ENCODE assay signal across 17 cellular contexts in the genomic region with DNA sequence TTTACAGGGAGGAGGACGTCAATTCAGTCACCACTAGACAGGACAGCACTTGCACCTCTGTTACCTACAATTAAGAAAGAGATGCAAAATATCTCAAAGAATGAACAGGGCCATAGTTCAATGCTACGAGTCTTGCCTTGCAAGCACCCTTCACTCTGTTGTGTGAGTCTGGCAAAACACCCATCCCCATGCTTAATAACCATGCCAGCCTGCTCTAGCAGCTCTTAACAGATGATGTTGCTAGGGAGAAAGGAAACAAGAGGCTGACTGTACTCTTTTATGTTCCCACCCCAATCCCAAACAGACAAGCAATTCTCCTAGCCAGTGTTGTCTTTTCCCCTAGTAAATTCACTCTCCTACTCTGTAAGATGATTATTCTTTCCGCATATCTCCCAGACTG. TPM values are rescaled to one million over a fixed set of nuclear protein-coding genes. Genes with fewer than 3 reads are reported as not detected.
DNase-seq lines count a peak whose midpoint lies in the region; ATAC-seq and TF ChIP-seq lines count a peak whose summit lies in the region.
"Had no signal": no experiment of that assay in that cellular context is flagged by ENCODE, and none has a peak within 500 bp of the region (broad histone marks: within the 10 kb centered on the region; RNA-seq: fewer than 3 reads in every experiment).

No MANE protein-coding gene starts in this region.

- peak overlapping the region; percentile 11 for H3K27ac ChIP-seq in HUES48 (ENCODE audit: low read depth, low read length)
- H3K27ac ChIP-seq in angular gyrus (ENCODE audit: low read depth, low read length), result peak overlapping the region; percentile 90
- H3K27ac ChIP-seq: HL-60, thoracic aorta had no signal

- H3K36me3 Mint-ChIP-seq in nephron progenitor cell (ENCODE audit: low read depth), result peaks cover 12% of the 10 kb centered on the region

- H3K4me1 ChIP-seq in HUES48 (ENCODE audit: control insufficient read depth, insufficient read depth, low read length), result peaks cover 34% of the 10 kb centered on the region; the same call in 1 of the 2 replicates

- peak; percentile 64 for ATAC-seq in sciatic nerve
- ATAC-seq: activated CD8-positive, alpha-beta T cell treated with anti-CD3 and anti-CD28 coated beads for 36 hours; activated naive CD8-positive, alpha-beta T cell treated with anti-CD3 and anti-CD28 coated beads, Interleukin-2, amount 50 U/mL, for 24 hours had no signal

- H3K27me3 ChIP-seq in HUES48 (ENCODE audit: control insufficient read depth, insufficient read depth, low read length), result no peaks in the 10 kb centered on the region

- no peak overlapping the region for H3K9ac ChIP-seq in HUES48 (ENCODE audit: low read depth, low read length)

- H3K9me3 ChIP-seq in HUES48 (ENCODE audit: control insufficient read depth, insufficient read depth, low read length), result no peaks in the 10 kb centered on the region
- H3K9me3 ChIP-seq: thoracic aorta had no signal

- peaks cover 19% of the 10 kb centered on the region for H3K9me3 Mint-ChIP-seq in nephron progenitor cell
- H3K9me3 Mint-ChIP-seq: activated CD8-positive, alpha-beta T cell treated with anti-CD3 and anti-CD28 coated beads for 36 hours; activated naive CD8-positive, alpha-beta T cell treated with anti-CD3 and anti-CD28 coated beads, Interleukin-2, amount 50 U/mL, for 24 hours had no signal

- no peak for TF ChIP-seq CTCF in nephron progenitor cell (IDR thresholded peaks at IDR 0.05)

- in situ Hi-C loops in KBM-7 (cut with MboI; ENCODE audit: low pct_unique_long_range_greater_than_20kb, low sequenced_read_pairs), result no loop called here

- H3K4me1 Mint-ChIP-seq in nephron progenitor cell, result peaks cover 36% of the 10 kb centered on the region

- DNase-seq in head of caudate nucleus, result peak in 40 of 42 donors; percentile 19 to 88 (median 70)
- no peak for DNase-seq in sciatic nerve (ENCODE audit: low spot score)
- DNase-seq in nephron progenitor cell, result no peak
- no peak for DNase-seq in KBM-7
- no peak for DNase-seq in H4 (ENCODE audit: low spot score)
- DNase-seq: activated CD8-positive, alpha-beta T cell treated with anti-CD3 and anti-CD28 coated beads for 36 hours; activated naive CD8-positive, alpha-beta T cell treated with anti-CD3 and anti-CD28 coated beads, Interleukin-2, amount 50 U/mL, for 24 hours; activated T-cell treated with anti-CD3 and anti-CD28 coated beads, Interleukin-2, amount 50 U/mL, for 48 hours; central memory CD4-positive, alpha-beta T cell; effector memory CD4-positive, alpha-beta T cell; GF-D8; NCI-H1417; stimulated activated CD4-positive, alpha-beta T cell treated with anti-CD3 and anti-CD28 coated beads, Interleukin-4, amount 100 ng/mL, for 1 hour had no signal

- no peak overlapping the region for H3K4me3 ChIP-seq in HUES48 (ENCODE audit: low read depth, low read length)
- H3K4me3 ChIP-seq: thoracic aorta had no signal

- H3K27ac Mint-ChIP-seq in nephron progenitor cell, result no peak overlapping the region

- H3K36me3 ChIP-seq in HUES48 (ENCODE audit: control insufficient read depth, insufficient read depth, low read length), result peaks cover 27% of the 10 kb centered on the region

- intact Hi-C loops in head of caudate nucleus (cut with DNase I) (no loop called here), sciatic nerve (cut with DNase I) (no loop called here)

- H3K4me3 Mint-ChIP-seq in nephron progenitor cell, result no peak overlapping the region
- H3K4me3 Mint-ChIP-seq: activated CD8-positive, alpha-beta T cell treated with anti-CD3 and anti-CD28 coated beads for 36 hours; activated naive CD8-positive, alpha-beta T cell treated with anti-CD3 and anti-CD28 coated beads, Interleukin-2, amount 50 U/mL, for 24 hours had no signal

- peaks cover 13% of the 10 kb centered on the region for H3K27me3 Mint-ChIP-seq in nephron progenitor cell (ENCODE audit: low read depth, poor library complexity)
- H3K27me3 Mint-ChIP-seq: activated CD8-positive, alpha-beta T cell treated with anti-CD3 and anti-CD28 coated beads for 36 hours; activated naive CD8-positive, alpha-beta T cell treated with anti-CD3 and anti-CD28 coated beads, Interleukin-2, amount 50 U/mL, for 24 hours had no signal

RNA-seq across cellular contexts. Expression of gene CBR1, which starts 5.3 kb away (rescaled TPM):
- total RNA-seq in sciatic nerve, result 74.5 TPM
- total RNA-seq in H4 (2014; rRNA removed; shearing (Covaris generic)), result 290 and 329 TPM in 2 replicates

RNA-seq across cellular contexts. Expression of gene SETD4, which starts 14.8 kb away (rescaled TPM):
- total RNA-seq in sciatic nerve, result 21.5 TPM
- 14.6 and 18.0 TPM in 2 replicates for total RNA-seq in H4 (2014; rRNA removed; shearing (Covaris generic))

RNA-seq across cellular contexts. Expression of gene CBR3, which starts 59.7 kb away (rescaled TPM):
- 15.4 TPM for total RNA-seq in sciatic nerve
- 33.0 and 33.6 TPM in 2 replicates for total RNA-seq in H4 (2014; rRNA removed; shearing (Covaris generic))

Comparison
In these comparisons a context has a peak if more than half of its experiments do, and no peak if none do; other contexts are left out.
1. DNase-seq: peak in head of caudate nucleus (40 of 42); none in sciatic nerve (single experiment), nephron progenitor cell (single experiment), KBM-7 (single experiment) and H4 (single experiment).